In the genomic region with DNA sequence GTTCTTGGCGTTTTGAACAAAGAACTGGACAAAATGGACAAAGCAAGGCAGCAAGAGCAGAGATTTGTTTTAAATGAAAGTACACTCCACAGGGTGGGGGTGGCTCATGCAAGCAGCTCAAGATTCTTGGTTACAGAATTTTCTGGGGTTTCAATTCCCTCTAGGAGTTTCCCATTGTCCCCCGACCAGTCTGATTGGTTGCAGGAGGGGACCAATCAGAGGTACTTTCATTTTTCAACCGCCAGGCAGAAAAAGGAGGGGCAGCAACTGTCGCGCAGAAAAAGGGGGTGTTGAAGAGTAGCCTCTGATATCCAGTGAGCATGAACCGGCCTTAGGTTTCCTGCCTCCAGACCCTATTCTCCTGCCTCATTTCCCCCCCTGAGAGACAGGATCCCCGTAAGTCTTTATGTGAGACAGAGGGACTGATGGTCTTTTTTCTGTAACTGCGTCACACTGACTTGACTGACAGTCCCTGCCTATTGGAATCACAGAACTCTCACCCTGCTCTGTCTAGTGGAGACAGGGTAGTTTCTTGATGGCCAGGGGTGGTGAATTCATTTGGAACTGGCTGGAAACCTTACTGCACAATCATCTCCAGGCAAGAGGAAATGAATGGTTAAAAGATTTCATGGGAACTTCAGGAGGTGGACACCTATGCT, we compare ENCODE assay signal across 8 cellular contexts. TPM values are rescaled to one million over a fixed set of nuclear protein-coding genes. Genes with fewer than 3 reads are reported as not detected.
DNase-seq lines count a peak whose midpoint lies in the region; ATAC-seq, FAIRE-seq and TF ChIP-seq lines count a peak whose summit lies in the region.

No MANE protein-coding gene starts in this region.

- no peaks in the 10 kb centered on the region for H4K20me1 ChIP-seq in OCI-LY3 (ENCODE audit: insufficient read depth, low read length)
- H4K20me1 ChIP-seq in H1 (replicated peaks in 1 of 2; ENCODE audit: control insufficient read depth in 1 of 2, insufficient read depth in 2 of 2, low read length in 2 of 2), result no peaks in the 10 kb centered on the region

- H3K4ac ChIP-seq in H1 (replicated peaks; ENCODE audit: insufficient read length, low read depth, low read length), result no peak overlapping the region

- peak overlapping the region; percentile 13 for H3K4me3 ChIP-seq in CD8-positive, alpha-beta memory T cell (ENCODE audit: low read length)
- H3K4me3 ChIP-seq in OCI-LY3 (ENCODE audit: low read length) (peak overlapping the region; percentile 79), H1 (ENCODE audit: extremely low read depth in 1 of 4, insufficient read depth in 2 of 4, low read depth in 3 of 4, low read length in 4 of 4) (peak overlapping the region in 1 of 4 experiments; percentile 42; a peak in 1 of 8 replicates), neuron (ENCODE audit: low read length) (peak overlapping the region; percentile 32)

- H2AFZ ChIP-seq in OCI-LY3 (ENCODE audit: low read depth, low read length) (peak overlapping the region; percentile 41; the same call in 1 of the 2 replicates), H1 (ENCODE audit: low read length) (peak overlapping the region; percentile 94), neuron (ENCODE audit: low read depth, low read length) (peak overlapping the region; percentile 10)

- H2BK15ac ChIP-seq in H1 (ENCODE audit: low read length), result no peak overlapping the region

- no peak for TF ChIP-seq RAD21 in H1 (IDR thresholded peaks at IDR 0.05 in 1 of 2, conservative IDR thresholded peaks at IDR 0.05 in 1 of 2; ENCODE audit: low read depth in 2 of 2, low read length in 2 of 2)

- peak overlapping the region; percentile 85 for H3K4me2 ChIP-seq in OCI-LY3 (ENCODE audit: low read length)
- peak overlapping the region; percentile 5 to 49; a peak in 3 of 4 replicates for H3K4me2 ChIP-seq in H1 (ENCODE audit: insufficient read depth in 1 of 2, low read depth in 2 of 2, low read length in 2 of 2)

- H3K4me1 ChIP-seq in CD8-positive, alpha-beta memory T cell (ENCODE audit: insufficient read depth, low read length), result no peaks in the 10 kb centered on the region
- H3K4me1 ChIP-seq in OCI-LY3 (ENCODE audit: low read length), result peaks cover 10% of the 10 kb centered on the region
- H3K4me1 ChIP-seq in H1 (replicated peaks in 1 of 4; ENCODE audit: control insufficient read depth in 3 of 4, insufficient read depth in 4 of 4, low read length in 3 of 4), result peaks cover 0 to 3% (median under 1%) of the 10 kb centered on the region in 4 experiments; a peak in 1 of 7 replicates
- H3K4me1 ChIP-seq in neuron (ENCODE audit: insufficient read depth, low read length), result peaks cover 3% of the 10 kb centered on the region
- no peaks in the 10 kb centered on the region for H3K4me1 ChIP-seq in foreskin keratinocyte

- no peak for FAIRE-seq in H1 (lab: Jason Lieb, UNC)

- H3K27ac Mint-ChIP-seq in CD8-positive, alpha-beta memory T cell, result peak overlapping the region in 7 of 8 donors; percentile 0 to 84 (median 32)
- no peak overlapping the region for H3K27ac Mint-ChIP-seq in Calu3 (ENCODE audit: unreplicated experiment)

- no peaks in the 10 kb centered on the region for H3K27me3 Mint-ChIP-seq in CD8-positive, alpha-beta memory T cell
- peaks cover 39% of the 10 kb centered on the region for H3K27me3 Mint-ChIP-seq in Calu3 (ENCODE audit: unreplicated experiment)

- intact Hi-C loops in Calu3 (cut with micrococcal nuclease; ENCODE audit: unreplicated experiment), result no loop called here

- H3K79me1 ChIP-seq in H1 (ENCODE audit: low read depth, low read length), result no peaks in the 10 kb centered on the region

- no peaks in the 10 kb centered on the region for H3K36me3 ChIP-seq in CD8-positive, alpha-beta memory T cell (ENCODE audit: insufficient read depth, low read length)
- H3K36me3 ChIP-seq in OCI-LY3 (replicated peaks; ENCODE audit: low read depth, low read length) (peaks cover 4% of the 10 kb centered on the region), H1 (ENCODE audit: control insufficient read depth in 2 of 4, insufficient read depth in 4 of 4, low read length in 3 of 4) (no peaks in the 10 kb centered on the region), neuron (ENCODE audit: insufficient read depth, low read length) (no peaks in the 10 kb centered on the region)

- peak overlapping the region; percentile 74 for H3K9ac ChIP-seq in OCI-LY3 (ENCODE audit: low read length)
- H3K9ac ChIP-seq in H1 (replicated peaks in 1 of 4; ENCODE audit: extremely low read depth in 1 of 4, low read depth in 3 of 4, low read length in 3 of 4), result no peak overlapping the region

- H2BK5ac ChIP-seq in H1 (ENCODE audit: low read depth, low read length), result no peak overlapping the region

- TF ChIP-seq CTCF in OCI-LY3 (IDR thresholded peaks at IDR 0.05; ENCODE audit: low read depth, low read length) (no peak), H1 (IDR thresholded peaks at IDR 0.05; ENCODE audit: control extremely low read depth in 1 of 3, insufficient read depth in 1 of 3, low read depth in 1 of 3, low read length in 3 of 3) (no peak), Calu3 (IDR thresholded peaks at IDR 0.05; ENCODE audit: unreplicated experiment) (no peak), foreskin keratinocyte (conservative IDR thresholded peaks at IDR 0.05) (no peak)

- peak overlapping the region; percentile 46 to 81 (median 57) for H3K4me3 Mint-ChIP-seq in CD8-positive, alpha-beta memory T cell
- H3K4me3 Mint-ChIP-seq in Calu3 (ENCODE audit: low read depth, unreplicated experiment), result no peak overlapping the region

- no peak overlapping the region for H3K14ac ChIP-seq in H1 (ENCODE audit: insufficient read length)

- no peaks in the 10 kb centered on the region for H3K9me3 ChIP-seq in CD8-positive, alpha-beta memory T cell (ENCODE audit: low read length)
- H3K9me3 ChIP-seq in OCI-LY3 (ENCODE audit: insufficient read depth, low read length), result no peaks in the 10 kb centered on the region
- H3K9me3 ChIP-seq in H1 (ENCODE audit: insufficient read depth in 2 of 2, low read depth in 1 of 2, low read length in 1 of 2), result peaks cover 3 to 4% of the 10 kb centered on the region in 2 experiments; a peak in 3 of 4 replicates
- no peaks in the 10 kb centered on the region for H3K9me3 ChIP-seq in neuron (ENCODE audit: low read length)

- no peak overlapping the region for H3K56ac ChIP-seq in H1 (replicated peaks; ENCODE audit: insufficient read length, low read depth, low read length)

- no peak overlapping the region for H2AK5ac ChIP-seq in H1 (ENCODE audit: low read depth, low read length)

- 68% methylated on average over 8 of the region's 8 CpGs; no CpG with 5 or more reads in 1 of the 2 experiments for WGBS in H1 (ENCODE audit: extremely low coverage in 1 of 2, insufficient coverage in 1 of 2, insufficient read length in 1 of 2, insufficient replicate concordance in 2 of 2, low coverage in 1 of 2, low lambda C conversion rate in 2 of 2, missing lambda C conversion rate in 1 of 2), 2 experiments

- H4K5ac ChIP-seq in H1 (ENCODE audit: insufficient read length, low read depth, low read length), result no peak overlapping the region

- peaks cover 0 to 2% (median 0%) of the 10 kb centered on the region in 5 donors for H3K9me3 Mint-ChIP-seq in CD8-positive, alpha-beta memory T cell
- no peaks in the 10 kb centered on the region for H3K9me3 Mint-ChIP-seq in Calu3 (ENCODE audit: low read depth, unreplicated experiment)

- peaks cover 0 to 19% (median 3%) of the 10 kb centered on the region in 3 donors for H3K36me3 Mint-ChIP-seq in CD8-positive, alpha-beta memory T cell
- no peaks in the 10 kb centered on the region for H3K36me3 Mint-ChIP-seq in Calu3 (ENCODE audit: insufficient read depth, unreplicated experiment)

- no peak overlapping the region for H2BK12ac ChIP-seq in H1 (ENCODE audit: low read depth, low read length)

- POLR2A ChIA-PET in CD8-positive, alpha-beta memory T cell (lab: Charles Lee), result no interaction called here
- POLR2A ChIA-PET in H1 (lab: Charles Lee; ENCODE audit: partially characterized antibody), result no interaction called here

- CTCF ChIA-PET in CD8-positive, alpha-beta memory T cell (lab: Charles Lee), result interaction anchor here (1.1 kb wide), 1 partner anchor 68 kb away, joined by 3 read pairs; no protein-coding TSS in a partner anchor
- CTCF ChIA-PET in H1 (lab: Charles Lee; ENCODE audit: partially characterized antibody), result interaction anchor here (0.6 to 1.8 kb wide), 5 partner anchors 9 to 74 kb away, joined by 3 to 4 read pairs (median 3); partner anchors contain the start of gene ALOX12
- CTCF ChIA-PET in Calu3 (lab: Charles Lee), result no interaction called here

- DNase-seq in CD8-positive, alpha-beta memory T cell, result peak in 3 of 5 donors; percentile 26 to 60 (median 33)
- DNase-seq in H1 (ENCODE audit: low read depth in 1 of 2, low spot score in 2 of 2) (no peak), Calu3 (no peak), NCI-H1694 (lab: John Stamatoyannopoulos, UW) (no peak), foreskin keratinocyte (no peak)

- no peak for ATAC-seq in HG02981 (IDR thresholded peaks at IDR 0.05; ENCODE audit: unreplicated experiment)
- no peak for ATAC-seq in foreskin keratinocyte

- no peaks in the 10 kb centered on the region for H3K23me2 ChIP-seq in H1 (ENCODE audit: low read depth, low read length)

- TF ChIP-seq EP300 in H1 (IDR thresholded peaks at IDR 0.05; ENCODE audit: borderline replicate concordance in 1 of 2, low read depth in 2 of 2, low read length in 2 of 2), result no peak

- no peak overlapping the region for H2BK20ac ChIP-seq in H1 (ENCODE audit: low read length)

- H3K18ac ChIP-seq in H1 (ENCODE audit: extremely low read depth, low read length), result no peak overlapping the region

- TF ChIP-seq POLR2A in H1 (IDR thresholded peaks at IDR 0.05; ENCODE audit: control extremely low read depth in 1 of 2, low read depth in 2 of 2, low read length in 2 of 2), result no peak

- H3K23ac ChIP-seq in H1 (ENCODE audit: insufficient read length), result no peak overlapping the region

- no peaks in the 10 kb centered on the region for H3K27me3 ChIP-seq in CD8-positive, alpha-beta memory T cell (ENCODE audit: insufficient read depth, low read length, poor library complexity, severe bottlenecking)
- H3K27me3 ChIP-seq in OCI-LY3 (ENCODE audit: low read depth, low read length) (no peaks in the 10 kb centered on the region), H1 (replicated peaks in 1 of 4; ENCODE audit: control insufficient read depth in 3 of 4, extremely low read depth in 1 of 4, insufficient read depth in 3 of 4, low read length in 3 of 4) (no peaks in the 10 kb centered on the region; a peak in 1 of 7 replicates), neuron (ENCODE audit: insufficient read depth, low read length) (no peaks in the 10 kb centered on the region), foreskin keratinocyte (no peaks in the 10 kb centered on the region)

- H3K79me2 ChIP-seq in OCI-LY3 (ENCODE audit: low read length) (no peaks in the 10 kb centered on the region), H1 (ENCODE audit: control insufficient read depth in 1 of 2, insufficient read depth in 2 of 2, low read length in 2 of 2) (no peaks in the 10 kb centered on the region)

- BruUV-seq in Calu3 (replicated peaks; lab: Mats Ljungman, UMichigan), result no TSS peak

- peaks cover 12 to 26% (median 24%) of the 10 kb centered on the region in 3 donors for H3K4me1 Mint-ChIP-seq in CD8-positive, alpha-beta memory T cell
- no peaks in the 10 kb centered on the region for H3K4me1 Mint-ChIP-seq in Calu3 (ENCODE audit: low read depth, unreplicated experiment)

- no peak overlapping the region for H4K91ac ChIP-seq in H1 (replicated peaks; ENCODE audit: insufficient read length, low read length)

- H4K8ac ChIP-seq in H1 (ENCODE audit: extremely low read depth, insufficient read depth, low read length), result no peak overlapping the region

- no peak overlapping the region for H2BK120ac ChIP-seq in H1 (replicated peaks; ENCODE audit: low read depth, low read length)

- peak overlapping the region; percentile 66 for H3K27ac ChIP-seq in CD8-positive, alpha-beta memory T cell (ENCODE audit: low read depth, low read length)
- H3K27ac ChIP-seq in OCI-LY3 (ENCODE audit: low read length) (peak overlapping the region; percentile 85), H1 (ENCODE audit: low read depth, low read length) (no peak overlapping the region), foreskin keratinocyte (no peak overlapping the region)

RNA-seq across cellular contexts. Expression of gene ALOX12, which starts 59.4 kb away (rescaled TPM):
- total RNA-seq in CD8-positive, alpha-beta memory T cell, result not detected
- polyA plus RNA-seq in CD8-positive, alpha-beta memory T cell, result 0.47 TPM
- total RNA-seq in H1 (2021; fragmentation: NEBNext Ultra II Directional; extraction: Animal tissue kit (Norgen Biotek cat#: 25700)), result 1.4 and 2.0 TPM in 2 replicates
- polyA plus RNA-seq in H1 (2011; rRNA removed) (1.3 and 1.4 TPM in 2 replicates), foreskin keratinocyte (0.18 and 0.47 TPM in 2 replicates)
- 1.4 TPM for polyA plus RNA-seq in H1 (2011; cell fraction: cytosol; rRNA removed)
- 1.8 TPM for polyA plus RNA-seq in H1 (2011; cell fraction: nucleus; rRNA removed)
- 0.84 to 2.8 TPM (median 1.9 TPM) in 4 replicates for polyA plus RNA-seq in H1 (2012, experiment 1 of 2)
- polyA plus RNA-seq in H1 (2012, experiment 2 of 2), result 1.8 TPM
- polyA plus RNA-seq in H1 (2013, experiment 1 of 2), result 0.30 TPM
- polyA plus RNA-seq in H1 (2013, experiment 2 of 2), result 0.37 TPM
- polyA minus RNA-seq in H1 (2011; rRNA and poly(A)+ RNA removed), result 0.50 and 0.88 TPM in 2 replicates
- 0.81 TPM for polyA minus RNA-seq in H1 (2011; cell fraction: cytosol; rRNA and poly(A)+ RNA removed)
- polyA minus RNA-seq in H1 (2011; cell fraction: nucleus; rRNA and poly(A)+ RNA removed), result 0.30 TPM
- total RNA-seq in Calu3 (2022) (not detected in 2 replicates), foreskin keratinocyte (0.28 and 0.34 TPM in 2 replicates)

Comparison
In these comparisons a context has a peak if more than half of its experiments do, and no peak if none do; other contexts are left out.
1. DNase-seq: peak in CD8-positive, alpha-beta memory T cell (3 of 5); none in H1 (0 of 2), Calu3 (single experiment), NCI-H1694 (single experiment) and foreskin keratinocyte (0 of 2).
2. H3K27ac ChIP-seq: peak in CD8-positive, alpha-beta memory T cell (single experiment) and OCI-LY3 (single experiment); none in H1 (single experiment) and foreskin keratinocyte (single experiment).
3. H2AFZ ChIP-seq: peak in every context shown above with its lines; median percentile 94 in H1; 41 in OCI-LY3; 10 in neuron.